In genomic region chr16:30010817-30011504, GRCh38 we compare ENCODE assay signal across 1 cellular context.
A peak's percentile ranks its signal among the peaks of the same experiment; 100 is the strongest.
TF ChIP-seq lines count a peak whose summit lies in the region.

Gene DOC2A (minus strand): TSS chr16:30011027. CDS start chr16:30010222, 805 bp downstream.

TF ChIP-seq in HEK293, 187 proteins besides CTCF, POLR2A, EP300 and RAD21 (continued from another document):
- TF ChIP-seq KLF17 (tag by site-specific recombination; IDR thresholded peaks at IDR 0.05) (0 out of 2 replicates have a peak, but pooled peaks have one; percentile 57), ZFP69B (tag by site-specific recombination; IDR thresholded peaks at IDR 0.05) (no peak), SP7 (tag by site-specific recombination; IDR thresholded peaks at IDR 0.05) (no peak), ZNF366 (tag by site-specific recombination; conservative IDR thresholded peaks at IDR 0.05) (no peak)
